ENCODE assay signal across 13 cellular contexts in genomic region chr17:78966123-78966813, GRCh38. TPM values are rescaled to one million over a fixed set of nuclear protein-coding genes. Genes with fewer than 3 reads are reported as not detected.
"Had no signal": no experiment of that assay in that cellular context is flagged by ENCODE, and none has a peak within 500 bp of the region (broad histone marks: within the 10 kb centered on the region; RNA-seq: fewer than 3 reads in every experiment).

No MANE protein-coding gene starts in this region.

- H3K9me3 ChIP-seq: psoas muscle, thyroid gland, uterus had no signal

- H3K4me1 ChIP-seq: psoas muscle, uterus had no signal

- H3K4me3 ChIP-seq: cardiac muscle cell, hepatocyte, psoas muscle, thyroid gland, uterus had no signal

- DNase-seq: activated CD4-positive, alpha-beta T cell treated with anti-CD3 and anti-CD28 coated beads, Interleukin-2, amount 10 ng/mL, durations not matched to agents 7 days and 5 days; activated naive CD4-positive, alpha-beta T cell treated with Interleukin-2 at 50 U/mL for 16 hours; activated T-cell treated with anti-CD3 and anti-CD28 coated beads for 4 hours; psoas muscle had no signal

- H3K4me3 Mint-ChIP-seq: activated CD4-positive, alpha-beta T cell treated with anti-CD3 and anti-CD28 coated beads, Interleukin-2, amount 10 ng/mL, durations not matched to agents 7 days and 5 days; natural killer cell treated with Interleukin-12 subunit alpha and Interleukin-12 subunit beta and Interleukin-15 and Interleukin-18, amount 100 ng/mL, for 72 hours; stimulated activated memory B cell treated with anti-CD40 and anti-IgM and Interleukin-4, amounts not matched to agents 10 μg/mL and 1 μg/mL and 100 μg/mL, for 72 hours; T-helper 2 cell treated with Interferon-gamma antibody and Interleukin-4, amounts not matched to agents 5 μg/mL and 100 μg/mL, for 36 hours had no signal

- H2AFZ ChIP-seq: hepatocyte had no signal

- H3K36me3 Mint-ChIP-seq: natural killer cell treated with Interleukin-12 subunit alpha and Interleukin-12 subunit beta and Interleukin-15 and Interleukin-18, amount 100 ng/mL, for 72 hours; stimulated activated memory B cell treated with anti-CD40 and anti-IgM and Interleukin-4, amounts not matched to agents 10 μg/mL and 1 μg/mL and 100 μg/mL, for 72 hours had no signal

- FAIRE-seq: colon, endometrium had no signal

- H3K27ac ChIP-seq: cardiac muscle cell, hepatocyte, psoas muscle, thyroid gland, uterus had no signal

- H3K27me3 Mint-ChIP-seq: activated CD4-positive, alpha-beta T cell treated with anti-CD3 and anti-CD28 coated beads, Interleukin-2, amount 10 ng/mL, durations not matched to agents 7 days and 5 days had no signal

- H3K27me3 ChIP-seq: cardiac muscle cell, hepatocyte, thyroid gland, uterus had no signal

- H3K27ac Mint-ChIP-seq: natural killer cell treated with Interleukin-12 subunit alpha and Interleukin-12 subunit beta and Interleukin-15 and Interleukin-18, amount 100 ng/mL, for 72 hours; stimulated activated memory B cell treated with anti-CD40 and anti-IgM and Interleukin-4, amounts not matched to agents 10 μg/mL and 1 μg/mL and 100 μg/mL, for 72 hours; T-helper 2 cell treated with Interferon-gamma antibody and Interleukin-4, amounts not matched to agents 5 μg/mL and 100 μg/mL, for 36 hours had no signal

- H3K79me2 ChIP-seq: hepatocyte had no signal

- H3K9me3 Mint-ChIP-seq: activated CD4-positive, alpha-beta T cell treated with anti-CD3 and anti-CD28 coated beads, Interleukin-2, amount 10 ng/mL, durations not matched to agents 7 days and 5 days; natural killer cell treated with Interleukin-12 subunit alpha and Interleukin-12 subunit beta and Interleukin-15 and Interleukin-18, amount 100 ng/mL, for 72 hours; stimulated activated memory B cell treated with anti-CD40 and anti-IgM and Interleukin-4, amounts not matched to agents 10 μg/mL and 1 μg/mL and 100 μg/mL, for 72 hours; T-helper 2 cell treated with Interferon-gamma antibody and Interleukin-4, amounts not matched to agents 5 μg/mL and 100 μg/mL, for 36 hours had no signal

- H3K36me3 ChIP-seq: cardiac muscle cell, thyroid gland, uterus had no signal

- ATAC-seq: natural killer cell treated with Interleukin-12 subunit alpha and Interleukin-12 subunit beta and Interleukin-15 and Interleukin-18, amount 100 ng/mL, for 72 hours; psoas muscle; stimulated activated memory B cell treated with anti-CD40 and anti-IgM and Interleukin-4, amounts not matched to agents 10 μg/mL and 1 μg/mL and 100 μg/mL, for 72 hours had no signal

- H3K4me2 ChIP-seq: hepatocyte had no signal

RNA-seq across cellular contexts. Expression of gene C1QTNF1, which starts 57.7 kb away (rescaled TPM):
- total RNA-seq: activated CD4-positive, alpha-beta T cell treated with anti-CD3 and anti-CD28 coated beads, Interleukin-2, amount 10 ng/mL, durations not matched to agents 7 days and 5 days; natural killer cell treated with Interleukin-12 subunit alpha and Interleukin-12 subunit beta and Interleukin-15 and Interleukin-18, amount 100 ng/mL, for 72 hours had no signal
